9 cellular contexts compared by ENCODE assay signal in genomic region chr6:90098025-90098474, GRCh38.
DNase-seq lines count a peak whose midpoint lies in the region; FAIRE-seq lines count a peak whose summit lies in the region.
"Had no signal": no experiment of that assay in that cellular context is flagged by ENCODE, and none has a peak within 500 bp of the region (broad histone marks: within the 10 kb centered on the region; RNA-seq: fewer than 3 reads in every experiment).

No MANE protein-coding gene starts in this region.

- peaks cover 2% of the 10 kb centered on the region for H3K9me3 Mint-ChIP-seq in activated T-cell treated with anti-CD3 and anti-CD28 coated beads, Interleukin-2, amount 50 U/mL, for 24 hours
- no peaks in the 10 kb centered on the region for H3K9me3 Mint-ChIP-seq in activated naive CD8-positive, alpha-beta T cell (ENCODE audit: low read depth)

- no peaks in the 10 kb centered on the region for H3K27me3 Mint-ChIP-seq in activated T-cell treated with anti-CD3 and anti-CD28 coated beads, Interleukin-2, amount 50 U/mL, for 24 hours
- no peaks in the 10 kb centered on the region for H3K27me3 Mint-ChIP-seq in activated naive CD8-positive, alpha-beta T cell

- peak; percentile 38 for FAIRE-seq in islet of Langerhans (lab: Jason Lieb, UNC)
- FAIRE-seq: G401.6 had no signal

- peaks cover 58% of the 10 kb centered on the region for H3K36me3 Mint-ChIP-seq in activated T-cell treated with anti-CD3 and anti-CD28 coated beads, Interleukin-2, amount 50 U/mL, for 24 hours (ENCODE audit: low read depth)
- peaks cover 19% of the 10 kb centered on the region for H3K36me3 Mint-ChIP-seq in activated naive CD8-positive, alpha-beta T cell

- DNase-seq in activated T-cell treated with anti-CD3 and anti-CD28 coated beads, Interleukin-2, amount 50 U/mL, for 24 hours, result no peak
- DNase-seq in activated T-cell treated with anti-CD3 and anti-CD28 coated beads, Interleukin-2, amount 50 U/mL, for 48 hours, result no peak
- DNase-seq in stromal cell of bone marrow (ENCODE audit: low read depth), result peak; percentile 86
- DNase-seq in NCI-H187 (lab: John Stamatoyannopoulos, UW), result no peak
- no peak for DNase-seq in NCI-H1417 (lab: John Stamatoyannopoulos, UW)
- no peak for DNase-seq in NCI-H2107 treated with DMSO at 0.1 percent for 48 hours (lab: John Stamatoyannopoulos, UW; ENCODE audit: unreplicated experiment)

- H3K27ac Mint-ChIP-seq in activated T-cell treated with anti-CD3 and anti-CD28 coated beads, Interleukin-2, amount 50 U/mL, for 24 hours, result peak overlapping the region; percentile 50
- H3K27ac Mint-ChIP-seq in activated naive CD8-positive, alpha-beta T cell, result peak overlapping the region; percentile 87

- H3K4me1 Mint-ChIP-seq in activated T-cell treated with anti-CD3 and anti-CD28 coated beads, Interleukin-2, amount 50 U/mL, for 24 hours (ENCODE audit: low read depth), result peaks cover 96% of the 10 kb centered on the region
- peaks cover 91% of the 10 kb centered on the region for H3K4me1 Mint-ChIP-seq in activated naive CD8-positive, alpha-beta T cell (ENCODE audit: low read depth)

- no peak overlapping the region for H3K4me3 Mint-ChIP-seq in activated T-cell treated with anti-CD3 and anti-CD28 coated beads, Interleukin-2, amount 50 U/mL, for 24 hours
- H3K4me3 Mint-ChIP-seq in activated naive CD8-positive, alpha-beta T cell, result peak overlapping the region; percentile 18
